ENCODE assay signal across 25 cellular contexts in the genomic region with DNA sequence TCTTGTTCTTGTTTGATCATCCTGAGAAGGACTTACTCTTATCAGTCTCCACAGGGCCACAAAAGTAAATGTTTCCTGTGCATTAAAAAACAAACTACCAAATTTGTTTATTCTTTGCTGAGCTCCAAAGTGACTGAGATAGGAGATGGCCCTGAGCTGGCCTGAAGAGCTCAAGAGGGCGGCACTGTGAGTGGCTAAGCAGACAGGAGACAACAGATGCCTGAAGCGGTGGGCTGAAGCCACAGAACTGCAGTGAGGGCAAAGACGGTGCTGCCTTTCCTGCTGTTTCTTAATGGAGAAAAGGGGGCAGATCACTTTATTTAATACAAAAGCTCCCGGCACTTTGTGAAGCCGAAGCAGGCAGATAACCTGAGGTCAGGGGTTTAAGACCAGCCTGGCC.
A peak's percentile ranks its signal among the peaks of the same experiment; 100 is the strongest.
DNase-seq lines count a peak whose midpoint lies in the region; ATAC-seq and TF ChIP-seq lines count a peak whose summit lies in the region.
"Had no signal": no experiment of that assay in that cellular context is flagged by ENCODE, and none has a peak within 500 bp of the region (broad histone marks: within the 10 kb centered on the region; RNA-seq: fewer than 3 reads in every experiment).

No MANE protein-coding gene starts in this region.

- CTCF ChIA-PET in IMR-90 (lab: Yijun Ruan, JAX), result interaction anchor here (0.6 to 1.4 kb wide), 2 partner anchors 381 to 399 kb away, joined by 3 to 4 read pairs; no protein-coding TSS in a partner anchor

- ATAC-seq in IMR-90 (ENCODE audit: low read depth) (peak; percentile 27; the same call in 1 of the 2 replicates), GM18867 (IDR thresholded peaks at IDR 0.05; ENCODE audit: unreplicated experiment) (no peak)
- ATAC-seq: body of pancreas, GM12878 had no signal

- H2AK9ac ChIP-seq in IMR-90 (replicated peaks; ENCODE audit: low read depth, low read length, poor library complexity), result no peak overlapping the region

- no peak overlapping the region for H3K9ac ChIP-seq in IMR-90 (ENCODE audit: low read depth, low read length)

- H3K9me1 ChIP-seq in IMR-90 (ENCODE audit: insufficient read depth, low read length), result peaks cover 2% of the 10 kb centered on the region; the same call in 1 of the 2 replicates

- H2BK120ac ChIP-seq in IMR-90 (ENCODE audit: low read depth, low read length), result 0 out of 2 replicates have a peak overlapping the region, but pooled peaks have one; percentile 26

- no peaks in the 10 kb centered on the region for H3K27me3 Mint-ChIP-seq in neural crest cell (ENCODE audit: low read depth)
- H3K27me3 Mint-ChIP-seq: stimulated activated naive CD8-positive, alpha-beta T cell treated with anti-CD3 and anti-CD28 coated beads, Interleukin-15, Interleukin-2, amounts not matched to agents 100 ng/mL and 50 ng/mL, for 24 hours had no signal

- 0 out of 2 replicates have a peak overlapping the region, but pooled peaks have one; percentile 1 for H4K5ac ChIP-seq in IMR-90 (ENCODE audit: low read depth, low read length)

- H3K27ac ChIP-seq in IMR-90 (ENCODE audit: insufficient read depth, low read length), result no peak overlapping the region
- H3K27ac ChIP-seq: body of pancreas, SJSA1, tibial artery, VCaP had no signal

- BruUV-seq in IMR-90 (replicated peaks; lab: Mats Ljungman, UMichigan), result no TSS peak

- no peak overlapping the region for H2BK15ac ChIP-seq in IMR-90 (ENCODE audit: low read depth, low read length)

- H3K9me3 ChIP-seq in IMR-90 (ENCODE audit: control insufficient read depth, insufficient read depth, low read length), result no peaks in the 10 kb centered on the region
- H3K9me3 ChIP-seq: body of pancreas, SJSA1, tibial artery had no signal

- no peak overlapping the region for H3K14ac ChIP-seq in IMR-90 (replicated peaks; ENCODE audit: low read depth, low read length)

- no peak overlapping the region for H3K18ac ChIP-seq in IMR-90 (ENCODE audit: low read depth, low read length)

- H3K79me1 ChIP-seq in IMR-90 (ENCODE audit: low read depth in 1 of 2, low read length in 2 of 2), result no peaks in the 10 kb centered on the region

- no peak overlapping the region for H2BK5ac ChIP-seq in IMR-90 (ENCODE audit: low read depth, low read length, poor library complexity, severe bottlenecking)

- H3K36me3 ChIP-seq in IMR-90 (ENCODE audit: control insufficient read depth, insufficient read depth, low read length), result no peaks in the 10 kb centered on the region
- H3K36me3 ChIP-seq: SJSA1, tibial artery had no signal

- no peak overlapping the region for H3K23ac ChIP-seq in IMR-90 (ENCODE audit: low read depth, low read length)

- H3K56ac ChIP-seq in IMR-90 (ENCODE audit: extremely low read depth, insufficient read depth, low read length), result no peak overlapping the region

- H3K36me3 Mint-ChIP-seq in neural crest cell (ENCODE audit: low read depth), result no peaks in the 10 kb centered on the region
- H3K36me3 Mint-ChIP-seq: CD4-positive, CD25-positive, alpha-beta regulatory T cell; IgD-negative memory B cell had no signal

- H3K4me1 ChIP-seq in IMR-90 (ENCODE audit: control insufficient read depth, insufficient read depth, low read length), result peaks cover 6% of the 10 kb centered on the region
- H3K4me1 ChIP-seq: body of pancreas, SJSA1, tibial artery had no signal

- TF ChIP-seq RAD21 in IMR-90 (IDR thresholded peaks at IDR 0.05; ENCODE audit: low read length), result no peak

- WGBS in IMR-90 (ENCODE audit: extremely low coverage in 2 of 2, insufficient read length in 1 of 2), 2 experiments, result 20% methylated on average over 1 of the region's 5 CpGs; no CpG with 5 or more reads in 1 of the 2 experiments

- H3K27me3 ChIP-seq in IMR-90 (ENCODE audit: control insufficient read depth, insufficient read depth, low read length), result no peaks in the 10 kb centered on the region
- H3K27me3 ChIP-seq: body of pancreas, SJSA1, tibial artery had no signal

- H3K4me3 Mint-ChIP-seq in neural crest cell, result no peak overlapping the region
- H3K4me3 Mint-ChIP-seq: CD4-positive, CD25-positive, alpha-beta regulatory T cell; IgD-negative memory B cell; stimulated activated naive CD8-positive, alpha-beta T cell treated with anti-CD3 and anti-CD28 coated beads, Interleukin-15, Interleukin-2, amounts not matched to agents 100 ng/mL and 50 ng/mL, for 24 hours had no signal

- POLR2A ChIA-PET in IMR-90 (lab: Charles Lee; ENCODE audit: unreplicated experiment), result no interaction called here

- no peaks in the 10 kb centered on the region for H4K20me1 ChIP-seq in IMR-90 (ENCODE audit: insufficient read depth, low read length)

- H2BK20ac ChIP-seq in IMR-90 (ENCODE audit: low read depth, low read length), result no peak overlapping the region

- intact Hi-C loops in IMR-90 (cut with micrococcal nuclease), result no loop called here

- H3K9me3 Mint-ChIP-seq in neural crest cell, result no peaks in the 10 kb centered on the region
- H3K9me3 Mint-ChIP-seq: activated T-helper 2 cell treated with anti-CD3 and anti-CD28 coated beads, Interferon-gamma antibody, Interleukin-2, Interleukin-4, amounts not matched to agents 10 μg/mL and 5 μg/mL and 100 μg/mL, durations not matched to agents 14 hours and 24 hours and 36 hours; CD4-positive, CD25-positive, alpha-beta regulatory T cell; IgD-negative memory B cell; stimulated activated naive CD8-positive, alpha-beta T cell treated with anti-CD3 and anti-CD28 coated beads, Interleukin-15, Interleukin-2, amounts not matched to agents 100 ng/mL and 50 ng/mL, for 24 hours had no signal

- no peak overlapping the region for H2AK5ac ChIP-seq in IMR-90 (ENCODE audit: low read depth, low read length)

- TF ChIP-seq POLR2A in IMR-90 (IDR thresholded peaks at IDR 0.05; ENCODE audit: low read depth, low read length), result no peak

- peak overlapping the region; percentile 26; the same call in 1 of the 2 replicates for H3K4ac ChIP-seq in IMR-90 (ENCODE audit: low read depth, low read length)

- no peak overlapping the region for H3K4me2 ChIP-seq in IMR-90 (ENCODE audit: low read depth, low read length)

- no peak for TF ChIP-seq CTCF in IMR-90 (conservative IDR thresholded peaks at IDR 0.05; ENCODE audit: low read depth, low read length)
- TF ChIP-seq CTCF in fibroblast of villous mesenchyme (IDR thresholded peaks at IDR 0.05; ENCODE audit: insufficient read depth, low read depth, low read length), result no peak
- TF ChIP-seq CTCF in neural crest cell (conservative IDR thresholded peaks at IDR 0.05), result no peak

- DNase-seq in IMR-90 (no peak), NCI-H345 treated with DMSO at 0.1 percent for 48 hours (lab: John Stamatoyannopoulos, UW; ENCODE audit: unreplicated experiment) (peak; percentile 9), fibroblast of villous mesenchyme (ENCODE audit: low read depth) (peak; percentile 58), neural crest cell (ENCODE audit: low read depth, low spot score) (no peak), NCI-H1105 (lab: John Stamatoyannopoulos, UW) (no peak)
- no peak for DNase-seq in activated T-cell treated with anti-CD3 and anti-CD28 coated beads, Interleukin-2, amount 50 U/mL, for 48 hours
- DNase-seq: body of pancreas; CD4-positive, CD25-positive, alpha-beta regulatory T cell; DMS79 treated with DMSO at 0.1 percent for 48 hours; effector CD4-positive, alpha-beta T cell; hypothalamus; NCI-H1694; NCI-H226; retina; stimulated activated CD4-positive, alpha-beta T cell treated with anti-CD3 and anti-CD28 coated beads, Interleukin-4, amount 100 ng/mL, for 4 hours; T-helper 2 cell; tibial artery had no signal

- peak overlapping the region; percentile 38 for H2AFZ ChIP-seq in IMR-90 (replicated peaks; ENCODE audit: low read length, poor library complexity)

- H3K4me3 ChIP-seq in IMR-90 (ENCODE audit: insufficient read depth, low read depth, low read length) (no peak overlapping the region), fibroblast of villous mesenchyme (ENCODE audit: low read depth, low read length) (no peak overlapping the region)
- H3K4me3 ChIP-seq: body of pancreas, GM12878, lung, SJSA1, tibial artery had no signal

- peaks cover 7% of the 10 kb centered on the region for H3K4me1 Mint-ChIP-seq in neural crest cell
- H3K4me1 Mint-ChIP-seq: CD4-positive, CD25-positive, alpha-beta regulatory T cell; IgD-negative memory B cell had no signal

- peak overlapping the region; percentile 73 for H3K27ac Mint-ChIP-seq in neural crest cell (ENCODE audit: unreplicated experiment)
- H3K27ac Mint-ChIP-seq: activated T-helper 2 cell treated with anti-CD3 and anti-CD28 coated beads, Interferon-gamma antibody, Interleukin-2, Interleukin-4, amounts not matched to agents 10 μg/mL and 5 μg/mL and 100 μg/mL, durations not matched to agents 14 hours and 24 hours and 36 hours; IgD-negative memory B cell; stimulated activated naive CD8-positive, alpha-beta T cell treated with anti-CD3 and anti-CD28 coated beads, Interleukin-15, Interleukin-2, amounts not matched to agents 100 ng/mL and 50 ng/mL, for 24 hours had no signal

- H4K91ac ChIP-seq in IMR-90 (ENCODE audit: insufficient read depth, low read depth, low read length), result 0 out of 2 replicates have a peak overlapping the region, but pooled peaks have one; percentile 32

- dilution Hi-C loops in IMR-90 (cut with HindIII; ENCODE audit: low sequenced_read_pairs, unreplicated experiment), result no loop called here

- H4K8ac ChIP-seq in IMR-90 (ENCODE audit: low read depth in 2 of 2, low read length in 2 of 2), result no peak overlapping the region

- in situ Hi-C loops in IMR-90 (cut with MboI; ENCODE audit: low sequenced_read_pairs), result no loop called here

TF ChIP-seq in IMR-90, 13 proteins besides CTCF, POLR2A, EP300 and RAD21:
- TF ChIP-seq CEBPB (IDR thresholded peaks at IDR 0.05; ENCODE audit: low read depth, low read length) (no peak), BHLHE40 (IDR thresholded peaks at IDR 0.05; ENCODE audit: low read depth, low read length) (no peak), FOS (IDR thresholded peaks at IDR 0.05; ENCODE audit: low read depth, low read length) (no peak), RFX5 (IDR thresholded peaks at IDR 0.05; ENCODE audit: low read depth, low read length) (no peak), NFE2L2 (IDR thresholded peaks at IDR 0.05; ENCODE audit: low read depth, low read length) (no peak), MXI1 (IDR thresholded peaks at IDR 0.05; ENCODE audit: borderline replicate concordance, low read depth, low read length) (no peak), SMC3 (IDR thresholded peaks at IDR 0.05; ENCODE audit: low read depth, low read length) (no peak)

Comparison
In these comparisons a context has a peak if more than half of its experiments do, and no peak if none do; other contexts are left out.
1. DNase-seq: peak in NCI-H345 treated with DMSO at 0.1 percent for 48 hours (single experiment) and fibroblast of villous mesenchyme (single experiment); none in IMR-90 (single experiment), neural crest cell (single experiment), NCI-H1105 (single experiment) and activated T-cell treated with anti-CD3 and anti-CD28 coated beads, Interleukin-2, amount 50 U/mL, for 48 hours (0 of 2).